Comparison of ENCODE assay signal across 8 cellular contexts in the genomic region with DNA sequence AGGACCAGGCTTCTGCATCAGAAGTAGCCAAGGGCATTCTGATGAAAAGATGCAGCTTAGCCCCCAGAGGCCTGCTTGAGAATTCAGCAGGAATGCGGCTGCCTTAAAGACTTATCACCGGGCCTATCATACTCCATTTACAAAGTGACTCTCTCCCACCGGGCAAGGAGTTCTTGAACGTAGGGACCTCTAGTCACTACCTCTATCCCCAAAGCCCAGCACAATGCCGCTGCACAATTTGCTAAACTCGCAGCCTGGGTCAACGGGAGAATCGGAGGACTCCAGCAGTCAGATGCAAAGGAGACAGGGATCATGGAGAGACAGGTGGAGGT. TPM values are rescaled to one million over a fixed set of nuclear protein-coding genes. Genes with fewer than 3 reads are reported as not detected.
DNase-seq lines count a peak whose midpoint lies in the region; ATAC-seq and TF ChIP-seq lines count a peak whose summit lies in the region.

No MANE protein-coding gene starts in this region.

- peaks cover 28% of the 10 kb centered on the region for H3K4me1 Mint-ChIP-seq in stimulated activated naive CD8-positive, alpha-beta T cell treated with anti-CD3 and anti-CD28 coated beads, Interleukin-15, Interleukin-2, amounts not matched to agents 100 ng/mL and 50 ng/mL, for 24 hours (ENCODE audit: low read depth)
- peaks cover 7% of the 10 kb centered on the region for H3K4me1 Mint-ChIP-seq in glutamatergic neuron (ENCODE audit: low read depth, unreplicated experiment)

- peak overlapping the region; percentile 96 for H3K4me3 ChIP-seq in WI38 (ENCODE audit: low read depth, low read length)
- peak overlapping the region; percentile 82 to 90 for H3K4me3 ChIP-seq in prostate gland

- peak overlapping the region; percentile 91 to 93 for H3K27ac ChIP-seq in prostate gland

- no peak for ATAC-seq in stimulated activated naive CD8-positive, alpha-beta T cell treated with anti-CD3 and anti-CD28 coated beads, Interleukin-15, Interleukin-2, amounts not matched to agents 100 U/mL and 50 U/mL, for 24 hours
- ATAC-seq in HG03108 (IDR thresholded peaks at IDR 0.05; ENCODE audit: unreplicated experiment) = peak; percentile 10

- no peaks in the 10 kb centered on the region for H3K36me3 ChIP-seq in prostate gland

- H3K27me3 ChIP-seq in prostate gland (replicated peaks; ENCODE audit: insufficient read depth) = no peaks in the 10 kb centered on the region

- intact Hi-C loops in prostate gland (cut with DNase I) = no loop called here

- H3K27me3 Mint-ChIP-seq in stimulated activated naive CD8-positive, alpha-beta T cell treated with anti-CD3 and anti-CD28 coated beads, Interleukin-15, Interleukin-2, amounts not matched to agents 100 ng/mL and 50 ng/mL, for 24 hours = no peaks in the 10 kb centered on the region
- peaks cover 3% of the 10 kb centered on the region for H3K27me3 Mint-ChIP-seq in glutamatergic neuron (ENCODE audit: unreplicated experiment)

- H3K4me1 ChIP-seq in prostate gland (replicated peaks) = no peaks in the 10 kb centered on the region

- H3K27ac Mint-ChIP-seq in stimulated activated naive CD8-positive, alpha-beta T cell treated with anti-CD3 and anti-CD28 coated beads, Interleukin-15, Interleukin-2, amounts not matched to agents 100 ng/mL and 50 ng/mL, for 24 hours = peak overlapping the region; percentile 93
- H3K27ac Mint-ChIP-seq in glutamatergic neuron (ENCODE audit: unreplicated experiment) = peak overlapping the region; percentile 91

- no peaks in the 10 kb centered on the region for H3K9me3 Mint-ChIP-seq in stimulated activated naive CD8-positive, alpha-beta T cell treated with anti-CD3 and anti-CD28 coated beads, Interleukin-15, Interleukin-2, amounts not matched to agents 100 ng/mL and 50 ng/mL, for 24 hours
- peaks cover 4% of the 10 kb centered on the region for H3K9me3 Mint-ChIP-seq in glutamatergic neuron (ENCODE audit: unreplicated experiment)

- WGBS in prostate gland = under 1% methylated on average over 8 of the region's 8 CpGs

- TF ChIP-seq CTCF in WI38 (IDR thresholded peaks at IDR 0.05; ENCODE audit: low read depth, low read length) (no peak), glutamatergic neuron (IDR thresholded peaks at IDR 0.05; ENCODE audit: partially characterized antibody, unreplicated experiment) (no peak), prostate gland (IDR thresholded peaks at IDR 0.05) (no peak)

- TF ChIP-seq POLR2A in prostate gland (IDR thresholded peaks at IDR 0.05) = no peak

- DNase-seq in stimulated activated naive CD8-positive, alpha-beta T cell treated with anti-CD3 and anti-CD28 coated beads, Interleukin-15, Interleukin-2, amounts not matched to agents 100 U/mL and 50 U/mL, for 24 hours = no peak
- DNase-seq in glutamatergic neuron (no peak), prostate gland (ENCODE audit: low spot score) (no peak), COLO829 (ENCODE audit: low spot score) (no peak), NCI-H146 treated with DMSO at 0.1 percent for 48 hours (lab: John Stamatoyannopoulos, UW; ENCODE audit: unreplicated experiment) (no peak)

- H3K36me3 Mint-ChIP-seq in stimulated activated naive CD8-positive, alpha-beta T cell treated with anti-CD3 and anti-CD28 coated beads, Interleukin-15, Interleukin-2, amounts not matched to agents 100 ng/mL and 50 ng/mL, for 24 hours (ENCODE audit: low read depth) = peaks cover 18% of the 10 kb centered on the region
- no peaks in the 10 kb centered on the region for H3K36me3 Mint-ChIP-seq in glutamatergic neuron (ENCODE audit: unreplicated experiment)

- H3K9me3 ChIP-seq in prostate gland = no peaks in the 10 kb centered on the region

- peak overlapping the region; percentile 99 for H3K4me3 Mint-ChIP-seq in stimulated activated naive CD8-positive, alpha-beta T cell treated with anti-CD3 and anti-CD28 coated beads, Interleukin-15, Interleukin-2, amounts not matched to agents 100 ng/mL and 50 ng/mL, for 24 hours
- peak overlapping the region; percentile 94 for H3K4me3 Mint-ChIP-seq in glutamatergic neuron (ENCODE audit: unreplicated experiment)

RNA-seq across cellular contexts. Expression of a gene that starts 0.7 kb away (rescaled TPM):
- total RNA-seq in glutamatergic neuron (ENCODE audit: unreplicated experiment) (27.6 TPM), prostate gland (10 to 100 TPM; 13.9 to 21.9 TPM)

RNA-seq across cellular contexts. Expression of a gene that starts 27.8 kb away (rescaled TPM):
- total RNA-seq in glutamatergic neuron (ENCODE audit: unreplicated experiment) (not detected), prostate gland (not detected)

RNA-seq across cellular contexts. Expression of a gene that starts 39.0 kb away (rescaled TPM):
- total RNA-seq in glutamatergic neuron (ENCODE audit: unreplicated experiment) (not detected), prostate gland (not detected)
